In genomic region chr1:212630159-212630900, GRCh38 we compare ENCODE assay signal across 8 cellular contexts. TPM values are rescaled to one million over a fixed set of nuclear protein-coding genes. Genes with fewer than 3 reads are reported as not detected.
DNase-seq lines count a peak whose midpoint lies in the region; ATAC-seq, FAIRE-seq and TF ChIP-seq lines count a peak whose summit lies in the region.

No MANE protein-coding gene starts in this region.

- intact Hi-C loops in HepG2 (cut with micrococcal nuclease; ENCODE audit: unreplicated experiment): loop anchor here (1.0 kb wide), 1 partner anchor 153 kb away; no protein-coding TSS in a partner anchor

- peaks cover 28% of the 10 kb centered on the region for H3K4me1 ChIP-seq in HepG2 (ENCODE audit: insufficient read depth, low read length)

- TF ChIP-seq CTCF in 22Rv1 (IDR thresholded peaks at IDR 0.05): peak; percentile 93
- TF ChIP-seq CTCF in GM12875 (IDR thresholded peaks at IDR 0.05; ENCODE audit: borderline replicate concordance, insufficient read depth, low read depth, low read length): peak; percentile 97
- TF ChIP-seq CTCF in NB4 (IDR thresholded peaks at IDR 0.05; ENCODE audit: low read depth, low read length): peak; percentile 81
- TF ChIP-seq CTCF in WTC11 (IDR thresholded peaks at IDR 0.05): peak; percentile 87
- peak; percentile 76 for TF ChIP-seq CTCF in HepG2 (CRISPR knock-in tag; IDR thresholded peaks at IDR 0.05)

- H3K36me3 ChIP-seq in HepG2 (replicated peaks in 1 of 2; ENCODE audit: control insufficient read depth in 1 of 2, insufficient read depth in 2 of 2, low read length in 2 of 2): no peaks in the 10 kb centered on the region

- H3K27me3 ChIP-seq in HepG2 (ENCODE audit: control insufficient read depth in 1 of 2, insufficient read depth in 2 of 2, low read length in 2 of 2): peaks cover under 1 to 27% of the 10 kb centered on the region in 2 experiments; a peak in 3 of 5 replicates

- H3K9ac ChIP-seq in HepG2 (ENCODE audit: insufficient read depth, low read depth, low read length): no peak overlapping the region

- no peak for TF ChIP-seq POLR2A in NB4 (IDR thresholded peaks at IDR 0.05; ENCODE audit: extremely low read depth, insufficient read length)
- no peak for TF ChIP-seq POLR2A in HepG2 (IDR thresholded peaks at IDR 0.05; ENCODE audit: insufficient read depth in 1 of 2, low read depth in 2 of 2, low read length in 2 of 2)

- H3K36me3 Mint-ChIP-seq in WTC11: peaks cover 8% of the 10 kb centered on the region

- no peak overlapping the region for H3K4me3 ChIP-seq in GM12875 (ENCODE audit: low read depth, low read length)
- H3K4me3 ChIP-seq in NB4 (ENCODE audit: low read depth, low read length): no peak overlapping the region
- no peak overlapping the region for H3K4me3 ChIP-seq in HepG2 (replicated peaks in 1 of 3; ENCODE audit: insufficient read depth in 1 of 3, low read depth in 2 of 3, low read length in 3 of 3)

- ATAC-seq in HG02642 (IDR thresholded peaks at IDR 0.05; ENCODE audit: poor library complexity, unreplicated experiment): peak; percentile 95
- ATAC-seq in WTC11: peak; percentile 99
- peak; percentile 93 for ATAC-seq in HepG2

- TF ChIP-seq EP300 in HepG2 (IDR thresholded peaks at IDR 0.05; ENCODE audit: low read depth in 2 of 2, low read length in 2 of 2) (no peak), HepG2 (CRISPR knock-in tag; IDR thresholded peaks at IDR 0.05; ENCODE audit: borderline replicate concordance) (no peak)

- POLR2A ChIA-PET in WTC11 (lab: Charles Lee): interaction anchor here (1.0 kb wide), 1 partner anchor 9 kb away, joined by 5 read pairs; no protein-coding TSS in a partner anchor
- POLR2A ChIA-PET in HepG2 (lab: Yijun Ruan, JAX): interaction anchor here (0.7 kb wide), 1 partner anchor 227 kb away, joined by 3 read pairs; no protein-coding TSS in a partner anchor

- TF ChIP-seq RAD21 in HepG2 (CRISPR knock-in tag; IDR thresholded peaks at IDR 0.05): peak; percentile 58

- peak; percentile 89 for DNase-seq in NB4 (ENCODE audit: low read depth)
- peak; percentile 73 for DNase-seq in WTC11 (ENCODE audit: low spot score)
- peak; percentile 40 for DNase-seq in central memory CD4-positive, alpha-beta T cell
- peak; percentile 48 for DNase-seq in HepG2 (ENCODE audit: low spot score)
- DNase-seq in stimulated activated CD8-positive, alpha-beta memory T cell treated with anti-CD3 and anti-CD28 coated beads, Interleukin-12 subunit alpha, Interleukin-12 subunit beta, amount 100 ng/mL, for 24 hours (ENCODE audit: extremely low read depth): peak; percentile 30

- no peaks in the 10 kb centered on the region for H3K4me1 Mint-ChIP-seq in WTC11

- no peaks in the 10 kb centered on the region for H4K20me1 ChIP-seq in HepG2 (ENCODE audit: insufficient read depth, low read length)

- peaks cover 4% of the 10 kb centered on the region for H3K27me3 Mint-ChIP-seq in WTC11 (ENCODE audit: low read depth)

- FAIRE-seq in HepG2 (lab: Jason Lieb, UNC): peak; percentile 82

- H3K79me2 ChIP-seq in HepG2 (ENCODE audit: insufficient read depth, low read length): no peaks in the 10 kb centered on the region

- H3K9me3 ChIP-seq in HepG2 (ENCODE audit: low read length): peaks cover 7% of the 10 kb centered on the region; the same call in 1 of the 2 replicates

- no peak overlapping the region for H3K4me3 Mint-ChIP-seq in WTC11

- H2AFZ ChIP-seq in HepG2 (ENCODE audit: low read length): no peak overlapping the region

- no TSS peak for BruUV-seq in HepG2 (replicated peaks; lab: Mats Ljungman, UMichigan)

- no peak overlapping the region for H3K27ac Mint-ChIP-seq in WTC11

- 24% methylated on average over 11 of the region's 16 CpGs for whole genome bisulfite sequencing in HepG2 (ENCODE audit: low lambda C conversion rate)

- H3K9me3 Mint-ChIP-seq in WTC11: peaks cover 13% of the 10 kb centered on the region

- H3K4me2 ChIP-seq in HepG2 (ENCODE audit: low read depth, low read length): peak overlapping the region; percentile 53

- H3K27ac ChIP-seq in 22Rv1 (no peak overlapping the region), HepG2 (ENCODE audit: extremely low read length, insufficient read depth, low read length) (no peak overlapping the region)

- CTCF ChIA-PET in WTC11 (lab: Charles Lee): interaction anchor here (0.6 to 2.5 kb wide), 11 partner anchors 18 to 644 kb away, joined by 3 to 17 read pairs (median 5); no protein-coding TSS in a partner anchor
- CTCF ChIA-PET in HepG2 (lab: Yijun Ruan, JAX; ENCODE audit: low intra/inter-chr PET ratio, low total read pairs): interaction anchor here (0.6 to 2.0 kb wide), 2 partner anchors 35 to 153 kb away, joined by 3 to 12 read pairs; no protein-coding TSS in a partner anchor

- in situ Hi-C loops in HepG2 (cut with HindIII; ENCODE audit: extremely low pct_ligation_motif_present, low pct_unique_long_range_greater_than_20kb): no loop called here

TF ChIP-seq in WTC11, 78 proteins besides CTCF, POLR2A, EP300 and RAD21 (continues in another document):
- TF ChIP-seq ATF3 (CRISPR knock-in tag; conservative IDR thresholded peaks at IDR 0.05): no peak
- TF ChIP-seq NR1H2 (CRISPR knock-in tag; IDR thresholded peaks at IDR 0.05): no peak

TF ChIP-seq in HepG2, 621 proteins besides CTCF, POLR2A, EP300 and RAD21 (continues in another document):
- no peak for TF ChIP-seq NFAT5 (CRISPR knock-in tag; IDR thresholded peaks at IDR 0.05)
- TF ChIP-seq PHF20 (CRISPR knock-in tag; IDR thresholded peaks at IDR 0.05): no peak
- TF ChIP-seq TOPORS (CRISPR knock-in tag; IDR thresholded peaks at IDR 0.05): no peak
- TF ChIP-seq NFYC (CRISPR knock-in tag; IDR thresholded peaks at IDR 0.05): no peak
- TF ChIP-seq FOXO1 (CRISPR knock-in tag; IDR thresholded peaks at IDR 0.05): no peak
- TF ChIP-seq SRF (IDR thresholded peaks at IDR 0.05; ENCODE audit: low read depth, low read length): no peak
- no peak for TF ChIP-seq ZBTB7A (CRISPR knock-in tag; IDR thresholded peaks at IDR 0.05)
- TF ChIP-seq ZC3H4 (CRISPR knock-in tag; IDR thresholded peaks at IDR 0.05; ENCODE audit: borderline replicate concordance): no peak
- TF ChIP-seq STAG1 (CRISPR knock-in tag; IDR thresholded peaks at IDR 0.05): peak; percentile 66
- peak; percentile 68 for TF ChIP-seq XRCC5 (optimal IDR thresholded peaks at IDR 0.05; ENCODE audit: low read length)
- no peak for TF ChIP-seq NFIB (CRISPR knock-in tag; IDR thresholded peaks at IDR 0.05; ENCODE audit: borderline replicate concordance)

RNA-seq across cellular contexts. Expression of gene ATF3, which starts 21.8 kb away (rescaled TPM):
- total RNA-seq in WTC11 (2021) (12.5 to 19.4 TPM (median 14.6 TPM) in 3 replicates), HepG2 (2016; rRNA removed; fragmentation: Illumina TruSeq; extraction: Trizol) (3.6 and 5.0 TPM in 2 replicates)
- total RNA-seq in HepG2 (2016; cell fraction: cytosol; rRNA removed; fragmentation: Illumina TruSeq; extraction: Trizol; ENCODE audit: low read depth): 1.9 and 2.6 TPM in 2 replicates
- 3.0 and 5.9 TPM in 2 replicates for total RNA-seq in HepG2 (2016; cell fraction: insoluble cytoplasmic fraction; rRNA removed; fragmentation: Illumina TruSeq; extraction: Trizol)
- total RNA-seq in HepG2 (2016; cell fraction: membrane; rRNA removed; fragmentation: Illumina TruSeq; extraction: Trizol): 3.1 and 3.3 TPM in 2 replicates
- total RNA-seq in HepG2 (2016; cell fraction: nucleus; rRNA removed; fragmentation: Illumina TruSeq; extraction: Trizol): 8.8 and 10.0 TPM in 2 replicates
- polyA plus RNA-seq in HepG2 (2011; rRNA removed): 13.0 and 16.4 TPM in 2 replicates
- 8.2 and 12.1 TPM in 2 replicates for polyA plus RNA-seq in HepG2 (2011; cell fraction: cytosol; rRNA removed)
- 25.9 and 26.8 TPM in 2 replicates for polyA plus RNA-seq in HepG2 (2011; cell fraction: nucleus; rRNA removed)
- polyA plus RNA-seq in HepG2 (2012): 11.7 and 51.2 TPM in 2 replicates
- polyA plus RNA-seq in HepG2 (2016; cell fraction: cytosol; fragmentation: Illumina TruSeq; extraction: Trizol; ENCODE audit: low read depth): 1.0 and 1.1 TPM in 2 replicates
- 4.8 and 6.8 TPM in 2 replicates for polyA plus RNA-seq in HepG2 (2016; cell fraction: insoluble cytoplasmic fraction; fragmentation: Illumina TruSeq; extraction: Trizol; ENCODE audit: low read depth)
- polyA plus RNA-seq in HepG2 (2016; cell fraction: membrane; fragmentation: Illumina TruSeq; extraction: Trizol; ENCODE audit: low read depth): 1.8 and 2.5 TPM in 2 replicates
- 13.0 and 17.6 TPM in 2 replicates for polyA plus RNA-seq in HepG2 (2016; cell fraction: nucleus; fragmentation: Illumina TruSeq; extraction: Trizol; ENCODE audit: insufficient read depth, low read depth)
- polyA minus RNA-seq in HepG2 (2011; rRNA and poly(A)+ RNA removed; ENCODE audit: low replicate concordance): 17.2 and 17.6 TPM in 2 replicates
- 5.8 and 9.3 TPM in 2 replicates for polyA minus RNA-seq in HepG2 (2011; cell fraction: cytosol; rRNA and poly(A)+ RNA removed)
- polyA minus RNA-seq in HepG2 (2011; cell fraction: nucleus; rRNA and poly(A)+ RNA removed): 30.1 and 52.5 TPM in 2 replicates

Comparison
In these comparisons a context has a peak if more than half of its experiments do, and no peak if none do; other contexts are left out.
1. DNase-seq: peak in every context shown above with its lines; median percentile 89 in NB4; 73 in WTC11; 48 in HepG2; 40 in central memory CD4-positive, alpha-beta T cell; 30 in stimulated activated CD8-positive, alpha-beta memory T cell treated with anti-CD3 and anti-CD28 coated beads, Interleukin-12 subunit alpha, Interleukin-12 subunit beta, amount 100 ng/mL, for 24 hours.